In genomic region chr2:95121495-95122196, GRCh38 we compare ENCODE assay signal across 8 cellular contexts. TPM values are rescaled to one million over a fixed set of nuclear protein-coding genes. Genes with fewer than 3 reads are reported as not detected.
DNase-seq lines count a peak whose midpoint lies in the region; ATAC-seq, FAIRE-seq and TF ChIP-seq lines count a peak whose summit lies in the region.

TSS of gene MRPS5 (minus strand) at chr2:95121808. CDS start at chr2:95121791, 17 bp downstream.

- H2AFZ ChIP-seq in Loucy (ENCODE audit: low read length): peak within 1 kb of the TSS; percentile 84

- H3K27me3 Mint-ChIP-seq in activated naive CD4-positive, alpha-beta T cell treated with anti-CD3 and anti-CD28 coated beads for 36 hours (ENCODE audit: low read depth): no peaks in the 10 kb centered on the region

- H3K4me1 Mint-ChIP-seq in activated naive CD4-positive, alpha-beta T cell treated with anti-CD3 and anti-CD28 coated beads for 36 hours (ENCODE audit: low read depth): peaks cover 40% of the 10 kb centered on the region

- peak within 1 kb of the TSS; percentile 93 for H3K4me3 Mint-ChIP-seq in activated naive CD4-positive, alpha-beta T cell treated with anti-CD3 and anti-CD28 coated beads for 36 hours

- H3F3A ChIP-seq in Loucy (ENCODE audit: low read depth): no peaks in the 10 kb centered on the region

- peaks cover 26% of the 10 kb centered on the region for H4K20me1 ChIP-seq in Loucy (ENCODE audit: insufficient read depth, low read length, poor library complexity, severe bottlenecking)

- peak within 1 kb of the TSS; percentile 75 for H3K4me2 ChIP-seq in Loucy (ENCODE audit: low read depth, low read length, poor library complexity, severe bottlenecking)

- H3K36me3 ChIP-seq in Loucy (ENCODE audit: insufficient read depth, low read length): 0 out of 2 replicates have a peak, but pooled peaks cover 3% of the 10 kb centered on the region

- no peak for FAIRE-seq in H54 (lab: Jason Lieb, UNC)

- peaks cover 36% of the 10 kb centered on the region for H3K4me1 ChIP-seq in Loucy (ENCODE audit: insufficient read depth, low read length, poor library complexity, severe bottlenecking)

- peak within 1 kb of the TSS; percentile 73 for H3K9ac ChIP-seq in Loucy (ENCODE audit: low read depth, low read length, poor library complexity, severe bottlenecking)

- peak within 1 kb of the TSS; percentile 89 for H3K27ac ChIP-seq in temporal lobe (ENCODE audit: low read depth, low read length)

- H3K79me2 ChIP-seq in Loucy (ENCODE audit: insufficient read depth, low read length): peaks cover 36% of the 10 kb centered on the region

- TF ChIP-seq CTCF in Loucy (conservative IDR thresholded peaks at IDR 0.05; ENCODE audit: low read length) (0 out of 2 replicates have a peak, but pooled peaks have one; percentile 7), omental fat pad (IDR thresholded peaks at IDR 0.05) (no peak)

- intact Hi-C loops in activated naive CD4-positive, alpha-beta T cell treated with anti-CD3 and anti-CD28 coated beads for 36 hours (cut with micrococcal nuclease): loop anchor here (1.0 kb wide), 4 partner anchors 38 to 281 kb away; partner anchors contain the start of genes FAHD2A, ZNF2, ZNF514 and ZNF892

- peak within 1 kb of the TSS; percentile 90 for H3K27ac Mint-ChIP-seq in activated naive CD4-positive, alpha-beta T cell treated with anti-CD3 and anti-CD28 coated beads for 36 hours

- H3K36me3 Mint-ChIP-seq in activated naive CD4-positive, alpha-beta T cell treated with anti-CD3 and anti-CD28 coated beads for 36 hours (ENCODE audit: low read depth): peaks cover 10% of the 10 kb centered on the region

- no peaks in the 10 kb centered on the region for H3K9me2 ChIP-seq in Loucy (replicated peaks; ENCODE audit: low read depth, low read length)

- no peaks in the 10 kb centered on the region for H3K9me3 ChIP-seq in Loucy (ENCODE audit: insufficient read depth, low read depth, low read length)

- DNase-seq in GF-D8 (lab: John Stamatoyannopoulos, UW): peak; percentile 34
- DNase-seq in H54 (ENCODE audit: insufficient read length, low spot score): peak; percentile 90
- DNase-seq in SK-N-DZ (ENCODE audit: low spot score): peak; percentile 79
- peak; percentile 90 for DNase-seq in activated naive CD4-positive, alpha-beta T cell treated with anti-CD3 and anti-CD28 coated beads for 36 hours
- DNase-seq in germinal center (ENCODE audit: low spot score): peak; percentile 92
- DNase-seq in omental fat pad (ENCODE audit: low spot score): peak; percentile 68

- H3K9me3 Mint-ChIP-seq in activated naive CD4-positive, alpha-beta T cell treated with anti-CD3 and anti-CD28 coated beads for 36 hours: no peaks in the 10 kb centered on the region

- no peaks in the 10 kb centered on the region for H3K27me3 ChIP-seq in Loucy (ENCODE audit: insufficient read depth, low read length, poor library complexity, severe bottlenecking)

- TF ChIP-seq POLR2A in H54 (IDR thresholded peaks at IDR 0.05; ENCODE audit: low read depth, low read length): peak; percentile 65

- peak within 1 kb of the TSS; percentile 96 for H3K4me3 ChIP-seq in Loucy (ENCODE audit: low read length, poor library complexity, severe bottlenecking)

- ATAC-seq in omental fat pad (ENCODE audit: low FRiP score): peak; percentile 96

- CTCF ChIA-PET in activated naive CD4-positive, alpha-beta T cell treated with anti-CD3 and anti-CD28 coated beads for 36 hours (lab: Charles Lee): interaction anchor here (0.7 to 10.2 kb wide), 4 partner anchors 43 to 99 kb away, joined by 4 to 152 read pairs (median 20); no protein-coding TSS in a partner anchor

RNA-seq across cellular contexts. Expression of gene MRPS5, which starts in this region (rescaled TPM):
- polyA plus RNA-seq in SK-N-DZ (2014; cell fraction: cytosol; rRNA removed): 87.7 and 91.8 TPM in 2 replicates
- polyA plus RNA-seq in SK-N-DZ (2014; cell fraction: nucleus; rRNA removed): 107 and 116 TPM in 2 replicates
- total RNA-seq in activated naive CD4-positive, alpha-beta T cell treated with anti-CD3 and anti-CD28 coated beads for 36 hours: 10 to 100 TPM; 90.4 to 96.0 TPM
- total RNA-seq in omental fat pad (10 to 100 TPM; 39.4 to 60.6 (median 47.5) TPM), temporal lobe (38.6 TPM)

Comparison
In these comparisons a context has a peak if more than half of its experiments do, and no peak if none do; other contexts are left out.
1. Peak in every context shown above with its lines: DNase-seq, ATAC-seq, H3K4me3 ChIP-seq and H3K27ac ChIP-seq.
2. DNase-seq: peak in every context shown above with its lines; median percentile 92 in germinal center; 90 in H54; 90 in activated naive CD4-positive, alpha-beta T cell treated with anti-CD3 and anti-CD28 coated beads for 36 hours; 79 in SK-N-DZ; 68 in omental fat pad; 34 in GF-D8.